In genomic region chr10:61592581-61592980, GRCh38 we compare ENCODE assay signal across 8 cellular contexts.
DNase-seq lines count a peak whose midpoint lies in the region; ATAC-seq and TF ChIP-seq lines count a peak whose summit lies in the region.

No MANE protein-coding gene starts in this region.

- TF ChIP-seq CTCF in GM12872 (IDR thresholded peaks at IDR 0.05; ENCODE audit: insufficient read depth, low read depth, low read length), result peak; percentile 69
- TF ChIP-seq CTCF in HFFc6 (IDR thresholded peaks at IDR 0.05), result peak; percentile 62
- peak; percentile 15 for TF ChIP-seq CTCF in RWPE2 (IDR thresholded peaks at IDR 0.05; ENCODE audit: poor library complexity, severe bottlenecking)
- TF ChIP-seq CTCF in right lobe of liver (IDR thresholded peaks at IDR 0.05), result peak; percentile 20 to 37 (median 26)

- no peaks in the 10 kb centered on the region for H3K27me3 ChIP-seq in RWPE2 (ENCODE audit: insufficient read depth, poor library complexity, severe bottlenecking)
- no peaks in the 10 kb centered on the region for H3K27me3 ChIP-seq in right lobe of liver

- H3K9me3 ChIP-seq in RWPE2 (ENCODE audit: severe bottlenecking), result no peaks in the 10 kb centered on the region
- no peaks in the 10 kb centered on the region for H3K9me3 ChIP-seq in right lobe of liver

- no peaks in the 10 kb centered on the region for H3K9me3 Mint-ChIP-seq in HFFc6

- ATAC-seq in RWPE2 (ENCODE audit: low read depth) (no peak), right lobe of liver (peak; percentile 28 to 70 (median 53)), HG03457 (IDR thresholded peaks at IDR 0.05; ENCODE audit: unreplicated experiment) (no peak)

- no peaks in the 10 kb centered on the region for H3K36me3 ChIP-seq in RWPE2 (ENCODE audit: low read depth)
- no peaks in the 10 kb centered on the region for H3K36me3 ChIP-seq in right lobe of liver

- no peak overlapping the region for H3K4me3 Mint-ChIP-seq in HFFc6

- no peak overlapping the region for H3K27ac Mint-ChIP-seq in HFFc6

- H3K4me1 ChIP-seq in RWPE2 (ENCODE audit: insufficient read depth, poor library complexity, severe bottlenecking), result peaks cover 5% of the 10 kb centered on the region
- H3K4me1 ChIP-seq in right lobe of liver, result no peaks in the 10 kb centered on the region

- H3K4me1 Mint-ChIP-seq in HFFc6 (ENCODE audit: low read depth), result peaks cover 15% of the 10 kb centered on the region

- H3K4me3 ChIP-seq in RWPE2 (ENCODE audit: severe bottlenecking) (no peak overlapping the region), right lobe of liver (no peak overlapping the region)

- 50% methylated on average over 2 of the region's 2 CpGs for WGBS in right lobe of liver (ENCODE audit: insufficient coverage, low coverage, low lambda C conversion rate, missing lambda C conversion rate)

- intact Hi-C loops in right lobe of liver (cut with DNase I), result no loop called here

- TF ChIP-seq POLR2A in right lobe of liver (IDR thresholded peaks at IDR 0.05), result no peak

- H3K27ac ChIP-seq in RWPE2 (ENCODE audit: poor library complexity, severe bottlenecking) (no peak overlapping the region), right lobe of liver (no peak overlapping the region), caudate nucleus (ENCODE audit: low read depth, low read length) (no peak overlapping the region)

- H3K36me3 Mint-ChIP-seq in HFFc6 (ENCODE audit: low read depth), result no peaks in the 10 kb centered on the region

- peaks cover 2% of the 10 kb centered on the region; the same call in 1 of the 2 replicates for H3K27me3 Mint-ChIP-seq in HFFc6 (ENCODE audit: insufficient read depth)

- DNase-seq in HFFc6 (peak; percentile 10), RWPE2 (ENCODE audit: low spot score) (no peak), right lobe of liver (no peak), caudate nucleus (lab: John Stamatoyannopoulos, UW) (no peak), NCI-H2107 (lab: John Stamatoyannopoulos, UW) (no peak)
- no peak for DNase-seq in stimulated activated CD4-positive, alpha-beta T cell treated with anti-CD3 and anti-CD28 coated beads, Interleukin-12 subunit alpha, Interleukin-12 subunit beta, amount 100 ng/mL, for 4 hours

Comparison
In these comparisons a context has a peak if more than half of its experiments do, and no peak if none do; other contexts are left out.
1. CTCF ChIP-seq: peak in every context shown above with its lines; median percentile 69 in GM12872; 62 in HFFc6; 26 in right lobe of liver; 15 in RWPE2.
2. ATAC-seq: peak in right lobe of liver (4 of 4); none in RWPE2 (single experiment) and HG03457 (single experiment).